ENCODE assay signal across 39 cellular contexts in the genomic region with DNA sequence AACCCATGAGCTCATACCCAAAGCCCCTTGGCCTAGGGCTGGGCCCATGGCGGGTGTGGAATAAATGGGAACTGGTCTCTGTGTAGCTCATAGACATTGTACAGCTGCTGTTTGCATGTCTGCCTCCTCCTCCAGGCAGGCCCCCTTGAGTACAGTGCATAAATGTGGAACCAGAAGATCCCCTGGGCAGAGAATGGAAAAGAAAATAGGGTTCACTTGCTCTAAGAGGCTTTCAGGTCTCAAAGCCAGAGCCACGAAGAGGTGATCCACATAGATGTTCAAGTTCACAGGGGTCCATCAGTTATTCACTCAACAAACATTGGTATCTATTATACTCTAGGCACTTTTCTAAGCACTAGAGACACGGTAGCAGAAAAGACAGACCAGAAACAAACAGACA.
"Had no signal": no experiment of that assay in that cellular context is flagged by ENCODE, and none has a peak within 500 bp of the region (broad histone marks: within the 10 kb centered on the region; RNA-seq: fewer than 3 reads in every experiment).

No MANE protein-coding gene starts in this region.

- H3K9me3 ChIP-seq: adrenal gland, ascending aorta, body of pancreas, breast epithelium had no signal

- H3K36me3 ChIP-seq: adrenal gland, ascending aorta, brain microvascular endothelial cell, breast epithelium, cardiac muscle cell had no signal

- ATAC-seq: activated naive CD4-positive, alpha-beta T cell treated with anti-CD3 and anti-CD28 coated beads, Interleukin-2, amount 50 U/mL, for 72 hours; activated naive CD8-positive, alpha-beta T cell treated with anti-CD3 and anti-CD28 coated beads, Interleukin-2, amount 50 U/mL, for 24 hours; activated T-cell treated with anti-CD3 and anti-CD28 coated beads, Interleukin-2, amount 50 U/mL, for 4 hours; activated T-cell treated with anti-CD3 and anti-CD28 coated beads, Interleukin-2, amount 50 U/mL, for 72 hours; activated T-helper 17 cell treated with anti-CD3 and anti-CD28 coated beads, Interleukin-2, amount 50 U/mL, for 72 hours; body of pancreas had no signal

- H3K4me3 ChIP-seq: adrenal gland, ascending aorta, body of pancreas, breast epithelium, cardiac muscle cell had no signal

- H3K27ac ChIP-seq: adrenal gland, ascending aorta, body of pancreas, brain microvascular endothelial cell, breast epithelium, cardiac muscle cell had no signal

- H3K36me3 Mint-ChIP-seq: activated naive CD4-positive, alpha-beta T cell treated with anti-CD3 and anti-CD28 coated beads, Interleukin-2, amount 10 ng/mL, durations not matched to agents 7 days and 5 days; activated naive CD4-positive, alpha-beta T cell treated with anti-CD3 and anti-CD28 coated beads, Interleukin-2, amount 50 U/mL, for 24 hours; activated naive CD4-positive, alpha-beta T cell treated with anti-CD3 and anti-CD28 coated beads, Interleukin-2, amount 50 U/mL, for 72 hours; activated naive CD8-positive, alpha-beta T cell; activated naive CD8-positive, alpha-beta T cell treated with anti-CD3 and anti-CD28 coated beads for 36 hours; activated naive CD8-positive, alpha-beta T cell treated with anti-CD3 and anti-CD28 coated beads, Interleukin-2, amount 10 ng/mL, durations not matched to agents 7 days and 5 days; brain had no signal

- H3K27me3 ChIP-seq: ascending aorta, brain microvascular endothelial cell, cardiac muscle cell had no signal

- H3K4me1 ChIP-seq: adrenal gland, ascending aorta, body of pancreas, breast epithelium had no signal

- H3K27ac Mint-ChIP-seq: activated naive CD4-positive, alpha-beta T cell treated with anti-CD3 and anti-CD28 coated beads for 36 hours; activated naive CD4-positive, alpha-beta T cell treated with anti-CD3 and anti-CD28 coated beads, Interleukin-2, amount 10 ng/mL, durations not matched to agents 7 days and 5 days; activated naive CD4-positive, alpha-beta T cell treated with anti-CD3 and anti-CD28 coated beads, Interleukin-2, amount 50 U/mL, for 24 hours; activated naive CD8-positive, alpha-beta T cell; activated naive CD8-positive, alpha-beta T cell treated with anti-CD3 and anti-CD28 coated beads for 36 hours; activated naive CD8-positive, alpha-beta T cell treated with anti-CD3 and anti-CD28 coated beads, Interleukin-2, amount 10 ng/mL, durations not matched to agents 7 days and 5 days; activated naive CD8-positive, alpha-beta T cell treated with anti-CD3 and anti-CD28 coated beads, Interleukin-2, amount 50 U/mL, for 24 hours; activated T-cell treated with anti-CD3 and anti-CD28 coated beads, Interleukin-2, amount 50 U/mL, for 24 hours; activated T-cell treated with anti-CD3 and anti-CD28 coated beads, Interleukin-2, amount 50 U/mL, for 72 hours; activated T-helper 1 cell treated with anti-CD3 and anti-CD28 coated beads, Interleukin-12 subunit alpha, Interleukin-12 subunit beta, Interleukin-2, Interleukin-4 antibody, amounts not matched to agents 30 ng/mL and 10 ng/mL and 1 ng/mL, durations not matched to agents 14 hours and 24 hours and 36 hours; activated T-helper 17 cell treated with anti-CD3 and anti-CD28 coated beads, Interleukin-2, amount 50 U/mL, for 72 hours; activated T-helper 2 cell treated with anti-CD3 and anti-CD28 coated beads, Interferon-gamma antibody, Interleukin-2, Interleukin-4, amounts not matched to agents 10 μg/mL and 5 μg/mL and 100 μg/mL, durations not matched to agents 14 hours and 24 hours and 36 hours; brain had no signal

- H3K4me3 Mint-ChIP-seq: activated naive CD4-positive, alpha-beta T cell treated with anti-CD3 and anti-CD28 coated beads for 36 hours; activated naive CD4-positive, alpha-beta T cell treated with anti-CD3 and anti-CD28 coated beads, Interleukin-2, amount 10 ng/mL, durations not matched to agents 7 days and 5 days; activated naive CD4-positive, alpha-beta T cell treated with anti-CD3 and anti-CD28 coated beads, Interleukin-2, amount 50 U/mL, for 24 hours; activated naive CD8-positive, alpha-beta T cell; activated naive CD8-positive, alpha-beta T cell treated with anti-CD3 and anti-CD28 coated beads for 36 hours; activated naive CD8-positive, alpha-beta T cell treated with anti-CD3 and anti-CD28 coated beads, Interleukin-2, amount 10 ng/mL, durations not matched to agents 7 days and 5 days; activated naive CD8-positive, alpha-beta T cell treated with anti-CD3 and anti-CD28 coated beads, Interleukin-2, amount 50 U/mL, for 24 hours; activated T-cell treated with anti-CD3 and anti-CD28 coated beads, Interleukin-2, amount 50 U/mL, for 24 hours; activated T-cell treated with anti-CD3 and anti-CD28 coated beads, Interleukin-2, amount 50 U/mL, for 4 hours; activated T-cell treated with anti-CD3 and anti-CD28 coated beads, Interleukin-2, amount 50 U/mL, for 72 hours; activated T-helper 1 cell treated with anti-CD3 and anti-CD28 coated beads, Interleukin-12 subunit alpha, Interleukin-12 subunit beta, Interleukin-2, Interleukin-4 antibody, amounts not matched to agents 30 ng/mL and 10 ng/mL and 1 ng/mL, durations not matched to agents 14 hours and 24 hours and 36 hours; activated T-helper 17 cell treated with anti-CD3 and anti-CD28 coated beads, Interleukin-2, amount 50 U/mL, for 72 hours; brain; central memory CD8-positive, alpha-beta T cell had no signal

- H3K4me1 Mint-ChIP-seq: activated naive CD4-positive, alpha-beta T cell treated with anti-CD3 and anti-CD28 coated beads, Interleukin-2, amount 50 U/mL, for 24 hours; activated naive CD8-positive, alpha-beta T cell treated with anti-CD3 and anti-CD28 coated beads for 36 hours; activated naive CD8-positive, alpha-beta T cell treated with anti-CD3 and anti-CD28 coated beads, Interleukin-2, amount 10 ng/mL, durations not matched to agents 7 days and 5 days; activated naive CD8-positive, alpha-beta T cell treated with anti-CD3 and anti-CD28 coated beads, Interleukin-2, amount 50 U/mL, for 24 hours; activated T-helper 17 cell treated with anti-CD3 and anti-CD28 coated beads, Interleukin-2, amount 50 U/mL, for 72 hours; brain; central memory CD8-positive, alpha-beta T cell had no signal

- H3K27me3 Mint-ChIP-seq: activated naive CD4-positive, alpha-beta T cell treated with anti-CD3 and anti-CD28 coated beads, Interleukin-2, amount 50 U/mL, for 24 hours; activated naive CD8-positive, alpha-beta T cell; activated naive CD8-positive, alpha-beta T cell treated with anti-CD3 and anti-CD28 coated beads, Interleukin-2, amount 50 U/mL, for 24 hours; activated T-helper 17 cell treated with anti-CD3 and anti-CD28 coated beads, Interleukin-2, amount 50 U/mL, for 72 hours had no signal

- H3K9me3 Mint-ChIP-seq: activated naive CD4-positive, alpha-beta T cell treated with anti-CD3 and anti-CD28 coated beads for 36 hours; activated naive CD4-positive, alpha-beta T cell treated with anti-CD3 and anti-CD28 coated beads, Interleukin-2, amount 10 ng/mL, durations not matched to agents 7 days and 5 days; activated naive CD4-positive, alpha-beta T cell treated with anti-CD3 and anti-CD28 coated beads, Interleukin-2, amount 50 U/mL, for 24 hours; activated naive CD4-positive, alpha-beta T cell treated with anti-CD3 and anti-CD28 coated beads, Interleukin-2, amount 50 U/mL, for 72 hours; activated naive CD8-positive, alpha-beta T cell treated with anti-CD3 and anti-CD28 coated beads for 36 hours; activated naive CD8-positive, alpha-beta T cell treated with anti-CD3 and anti-CD28 coated beads, Interleukin-2, amount 10 ng/mL, durations not matched to agents 7 days and 5 days; activated naive CD8-positive, alpha-beta T cell treated with anti-CD3 and anti-CD28 coated beads, Interleukin-2, amount 50 U/mL, for 24 hours; activated T-cell treated with anti-CD3 and anti-CD28 coated beads, Interleukin-2, amount 50 U/mL, for 24 hours; activated T-cell treated with anti-CD3 and anti-CD28 coated beads, Interleukin-2, amount 50 U/mL, for 4 hours; activated T-cell treated with anti-CD3 and anti-CD28 coated beads, Interleukin-2, amount 50 U/mL, for 72 hours; activated T-helper 1 cell treated with anti-CD3 and anti-CD28 coated beads, Interleukin-12 subunit alpha, Interleukin-12 subunit beta, Interleukin-2, Interleukin-4 antibody, amounts not matched to agents 30 ng/mL and 10 ng/mL and 1 ng/mL, durations not matched to agents 14 hours and 24 hours and 36 hours; activated T-helper 17 cell treated with anti-CD3 and anti-CD28 coated beads, Interleukin-2, amount 50 U/mL, for 72 hours; activated T-helper 2 cell treated with anti-CD3 and anti-CD28 coated beads, Interferon-gamma antibody, Interleukin-2, Interleukin-4, amounts not matched to agents 10 μg/mL and 5 μg/mL and 100 μg/mL, durations not matched to agents 14 hours and 24 hours and 36 hours; brain; central memory CD8-positive, alpha-beta T cell had no signal

- DNase-seq: activated effector memory CD4-positive, alpha-beta T cell treated with anti-CD3 and anti-CD28 coated beads, Interleukin-2, amount 50 U/mL, for 16 hours; activated effector memory CD4-positive, alpha-beta T cell treated with Interleukin-2 at 50 U/mL for 16 hours; activated gamma-delta T cell; activated gamma-delta T cell treated with Interleukin-2 at 50 U/mL for 16 hours; activated naive CD4-positive, alpha-beta T cell; activated naive CD4-positive, alpha-beta T cell treated with anti-CD3 and anti-CD28 coated beads for 36 hours; activated naive CD4-positive, alpha-beta T cell treated with anti-CD3 and anti-CD28 coated beads, Interleukin-2, amount 10 ng/mL, durations not matched to agents 7 days and 5 days; activated naive CD4-positive, alpha-beta T cell treated with anti-CD3 and anti-CD28 coated beads, Interleukin-2, amount 50 U/mL, for 16 hours; activated naive CD4-positive, alpha-beta T cell treated with Interleukin-2 at 50 U/mL for 16 hours; activated naive CD8-positive, alpha-beta T cell treated with anti-CD3 and anti-CD28 coated beads for 36 hours; activated naive CD8-positive, alpha-beta T cell treated with anti-CD3 and anti-CD28 coated beads, Interleukin-2, amount 10 ng/mL, durations not matched to agents 7 days and 5 days; activated naive CD8-positive, alpha-beta T cell treated with anti-CD3 and anti-CD28 coated beads, Interleukin-2, amount 50 U/mL, for 24 hours; activated T-cell treated with anti-CD3 and anti-CD28 coated beads, Interleukin-2, amount 50 U/mL, for 24 hours; activated T-cell treated with anti-CD3 and anti-CD28 coated beads, Interleukin-2, amount 50 U/mL, for 4 hours; activated T-cell treated with anti-CD3 and anti-CD28 coated beads, Interleukin-2, amount 50 U/mL, for 48 hours; activated T-cell treated with anti-CD3 and anti-CD28 coated beads, Interleukin-2, amount 50 U/mL, for 72 hours; adrenal gland; amniotic stem cell; amygdala; anterior cingulate cortex; aorta; body of pancreas; brain microvascular endothelial cell; caudate nucleus; central memory CD4-positive, alpha-beta T cell; cerebellar nuclear complex had no signal

- FAIRE-seq: astrocyte, bronchial epithelial cell had no signal
